ENCODE assay signal across 30 cellular contexts in genomic region chr11:46069595-46069994, GRCh38.
"Had no signal": no experiment of that assay in that cellular context is flagged by ENCODE, and none has a peak within 500 bp of the region (broad histone marks: within the 10 kb centered on the region; RNA-seq: fewer than 3 reads in every experiment).

No MANE protein-coding gene starts in this region.

- H3K27me3 ChIP-seq: ascending aorta, breast epithelium, cardiac muscle cell, colonic mucosa, esophagus squamous epithelium, gastroesophageal sphincter, heart right ventricle had no signal

- DNase-seq: activated CD4-positive, alpha-beta T cell treated with anti-CD3 and anti-CD28 coated beads for 4 hours; activated CD4-positive, alpha-beta T cell treated with anti-CD3 and anti-CD28 coated beads, Interleukin-2, amount 10 ng/mL, durations not matched to agents 7 days and 5 days; activated CD4-positive, alpha-beta T cell treated with anti-CD3 and anti-CD28 coated beads, Interleukin-2, amount 50 U/mL, for 48 hours; activated CD4-positive, CD25-positive, alpha-beta regulatory T cell; activated CD4-positive, CD25-positive, alpha-beta regulatory T cell treated with anti-CD3 and anti-CD28 coated beads, Interleukin-2, amount 50 U/mL, for 72 hours; activated CD8-positive, alpha-beta memory T cell treated with anti-CD3 and anti-CD28 coated beads, Interleukin-2, amount 50 U/mL, for 48 hours; activated gamma-delta T cell; activated naive CD4-positive, alpha-beta T cell; activated naive CD4-positive, alpha-beta T cell treated with anti-CD3 and anti-CD28 coated beads, Interleukin-2, amount 10 ng/mL, durations not matched to agents 7 days and 5 days; activated naive CD8-positive, alpha-beta T cell treated with anti-CD3 and anti-CD28 coated beads, Interleukin-2, amount 10 ng/mL, durations not matched to agents 7 days and 5 days; activated T-cell treated with anti-CD3 and anti-CD28 coated beads for 4 hours; activated T-cell treated with anti-CD3 and anti-CD28 coated beads, Interleukin-2, amount 50 U/mL, for 4 hours; central memory CD4-positive, alpha-beta T cell; cerebellar nuclear complex; colonic mucosa; effector CD8-positive, alpha-beta T cell; esophagus squamous epithelium; foreskin melanocyte; heart right ventricle; T-helper 2 cell had no signal

- H3K36me3 Mint-ChIP-seq: activated naive CD4-positive, alpha-beta T cell treated with anti-CD3 and anti-CD28 coated beads, Interleukin-2, amount 10 ng/mL, durations not matched to agents 7 days and 5 days had no signal

- H3K36me3 ChIP-seq: breast epithelium, colonic mucosa had no signal

- ATAC-seq: activated T-cell treated with anti-CD3 and anti-CD28 coated beads, Interleukin-2, amount 50 U/mL, for 4 hours; gastroesophageal sphincter; heart right ventricle had no signal

- H3K27ac Mint-ChIP-seq: activated CD4-positive, alpha-beta T cell treated with anti-CD3 and anti-CD28 coated beads, Interleukin-2, amount 10 ng/mL, durations not matched to agents 7 days and 5 days; activated naive CD4-positive, alpha-beta T cell treated with anti-CD3 and anti-CD28 coated beads, Interleukin-2, amount 10 ng/mL, durations not matched to agents 7 days and 5 days; activated naive CD4-positive, alpha-beta T cell treated with anti-CD3 and anti-CD28 coated beads, Interleukin-2, amount 50 U/mL, for 72 hours; activated naive CD8-positive, alpha-beta T cell treated with anti-CD3 and anti-CD28 coated beads, Interleukin-2, amount 10 ng/mL, durations not matched to agents 7 days and 5 days; activated T-helper 1 cell treated with anti-CD3 and anti-CD28 coated beads, Interleukin-12 subunit alpha, Interleukin-12 subunit beta, Interleukin-2, Interleukin-4 antibody, amounts not matched to agents 30 ng/mL and 10 ng/mL and 1 ng/mL, durations not matched to agents 14 hours and 24 hours and 36 hours; brain had no signal

- H3K4me3 ChIP-seq: ascending aorta, breast epithelium, cardiac muscle cell, colonic mucosa, esophagus squamous epithelium, gastroesophageal sphincter, heart right ventricle had no signal

- H3K9me3 Mint-ChIP-seq: activated CD4-positive, alpha-beta T cell treated with anti-CD3 and anti-CD28 coated beads, Interleukin-2, amount 10 ng/mL, durations not matched to agents 7 days and 5 days; activated naive CD4-positive, alpha-beta T cell treated with anti-CD3 and anti-CD28 coated beads, Interleukin-2, amount 10 ng/mL, durations not matched to agents 7 days and 5 days; activated naive CD4-positive, alpha-beta T cell treated with anti-CD3 and anti-CD28 coated beads, Interleukin-2, amount 50 U/mL, for 72 hours; activated naive CD8-positive, alpha-beta T cell treated with anti-CD3 and anti-CD28 coated beads, Interleukin-2, amount 10 ng/mL, durations not matched to agents 7 days and 5 days; activated T-cell treated with anti-CD3 and anti-CD28 coated beads, Interleukin-2, amount 50 U/mL, for 4 hours; activated T-helper 1 cell treated with anti-CD3 and anti-CD28 coated beads, Interleukin-12 subunit alpha, Interleukin-12 subunit beta, Interleukin-2, Interleukin-4 antibody, amounts not matched to agents 30 ng/mL and 10 ng/mL and 1 ng/mL, durations not matched to agents 14 hours and 24 hours and 36 hours; brain had no signal

- H3K9me3 ChIP-seq: ascending aorta, breast epithelium, colonic mucosa, esophagus squamous epithelium, gastroesophageal sphincter, heart right ventricle had no signal

- H3K27me3 Mint-ChIP-seq: activated CD4-positive, alpha-beta T cell treated with anti-CD3 and anti-CD28 coated beads, Interleukin-2, amount 10 ng/mL, durations not matched to agents 7 days and 5 days; activated naive CD4-positive, alpha-beta T cell treated with anti-CD3 and anti-CD28 coated beads, Interleukin-2, amount 10 ng/mL, durations not matched to agents 7 days and 5 days; activated naive CD8-positive, alpha-beta T cell treated with anti-CD3 and anti-CD28 coated beads, Interleukin-2, amount 10 ng/mL, durations not matched to agents 7 days and 5 days had no signal

- H3K4me1 ChIP-seq: ascending aorta, breast epithelium, colonic mucosa had no signal

- FAIRE-seq: endometrium, endothelial cell of umbilical vein had no signal

- H3K4me3 Mint-ChIP-seq: activated CD4-positive, alpha-beta T cell treated with anti-CD3 and anti-CD28 coated beads, Interleukin-2, amount 10 ng/mL, durations not matched to agents 7 days and 5 days; activated naive CD4-positive, alpha-beta T cell treated with anti-CD3 and anti-CD28 coated beads, Interleukin-2, amount 10 ng/mL, durations not matched to agents 7 days and 5 days; activated naive CD8-positive, alpha-beta T cell treated with anti-CD3 and anti-CD28 coated beads, Interleukin-2, amount 10 ng/mL, durations not matched to agents 7 days and 5 days; activated T-cell treated with anti-CD3 and anti-CD28 coated beads, Interleukin-2, amount 50 U/mL, for 4 hours; activated T-helper 1 cell treated with anti-CD3 and anti-CD28 coated beads, Interleukin-12 subunit alpha, Interleukin-12 subunit beta, Interleukin-2, Interleukin-4 antibody, amounts not matched to agents 30 ng/mL and 10 ng/mL and 1 ng/mL, durations not matched to agents 14 hours and 24 hours and 36 hours; brain had no signal

- H3K27ac ChIP-seq: ascending aorta, breast epithelium, cardiac muscle cell, colonic mucosa, epithelial cell of prostate, gastroesophageal sphincter, heart right ventricle had no signal
